ENCODE assay signal across 32 cellular contexts in the genomic region with DNA sequence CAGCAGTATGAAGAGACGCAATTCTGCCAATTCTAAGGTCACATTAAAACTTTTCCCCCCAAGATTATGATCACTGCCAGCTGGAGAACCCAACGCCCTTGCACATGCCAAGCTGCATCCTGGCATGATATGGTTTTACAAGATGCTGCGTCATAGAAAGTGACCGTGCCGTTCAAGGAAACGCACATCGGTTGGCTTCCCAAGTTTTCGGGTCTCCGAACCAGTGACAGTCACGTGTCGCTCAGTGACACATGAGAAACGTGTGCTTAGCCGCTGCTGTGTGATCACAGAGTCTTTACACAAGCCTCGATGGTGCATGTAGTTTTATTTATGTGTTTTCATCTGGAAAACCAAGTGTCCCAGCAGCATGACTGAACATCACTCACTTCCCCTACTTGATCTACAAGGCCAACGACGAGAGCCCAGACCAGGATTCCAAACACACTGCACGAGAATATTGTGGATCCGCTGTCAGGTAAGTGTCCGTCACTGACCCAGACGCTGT. TPM values are rescaled to one million over a fixed set of nuclear protein-coding genes. Genes with fewer than 3 reads are reported as not detected.
"Had no signal": no experiment of that assay in that cellular context is flagged by ENCODE, and none has a peak within 500 bp of the region (broad histone marks: within the 10 kb centered on the region; RNA-seq: fewer than 3 reads in every experiment).

No MANE protein-coding gene starts in this region.

- H3K79me2 ChIP-seq: parathyroid adenoma had no signal

- H3K9ac ChIP-seq: parathyroid adenoma had no signal

- H3K4me3 Mint-ChIP-seq: activated naive CD8-positive, alpha-beta T cell; activated T-cell treated with anti-CD3 and anti-CD28 coated beads, Interleukin-2, amount 50 U/mL, for 4 hours; central memory CD8-positive, alpha-beta T cell; endodermal cell; nephron; stimulated activated memory B cell treated with anti-CD40 and anti-IgM and Interleukin-4, amounts not matched to agents 10 μg/mL and 1 μg/mL and 100 μg/mL, for 72 hours; T-cell; WTC11 had no signal

- H3K27me3 ChIP-seq: adrenal gland, breast epithelium, transverse colon had no signal

- H3K27ac Mint-ChIP-seq: activated naive CD8-positive, alpha-beta T cell; activated T-helper 2 cell treated with anti-CD3 and anti-CD28 coated beads, Interferon-gamma antibody, Interleukin-2, Interleukin-4, amounts not matched to agents 10 μg/mL and 5 μg/mL and 100 μg/mL, durations not matched to agents 14 hours and 24 hours and 36 hours; nephron; stimulated activated memory B cell treated with anti-CD40 and anti-IgM and Interleukin-4, amounts not matched to agents 10 μg/mL and 1 μg/mL and 100 μg/mL, for 72 hours; T-cell; WTC11 had no signal

- ATAC-seq: activated T-cell treated with anti-CD3 and anti-CD28 coated beads, Interleukin-2, amount 50 U/mL, for 4 hours; sciatic nerve; stimulated activated memory B cell treated with anti-CD40 and anti-IgM and Interleukin-4, amounts not matched to agents 10 μg/mL and 1 μg/mL and 100 μg/mL, for 72 hours; T-cell; WTC11 had no signal

- DNase-seq: activated CD4-positive, alpha-beta T cell treated with anti-CD3 and anti-CD28 coated beads, Interleukin-2, amount 50 U/mL, for 48 hours; activated CD8-positive, alpha-beta memory T cell treated with anti-CD3 and anti-CD28 coated beads, Interleukin-2, amount 50 U/mL, for 48 hours; activated naive CD4-positive, alpha-beta T cell; activated T-cell treated with anti-CD3 and anti-CD28 coated beads, Interleukin-2, amount 50 U/mL, for 4 hours; foreskin fibroblast; kidney glomerular epithelial cell; mesenchymal stem cell; small intestine; stimulated activated CD4-positive, alpha-beta T cell treated with anti-CD3 and anti-CD28 coated beads, Interleukin-15, amount 100 ng/mL, for 24 hours; T-cell; transverse colon had no signal

- H3K9me3 Mint-ChIP-seq: activated T-cell treated with anti-CD3 and anti-CD28 coated beads, Interleukin-2, amount 50 U/mL, for 4 hours; activated T-helper 2 cell treated with anti-CD3 and anti-CD28 coated beads, Interferon-gamma antibody, Interleukin-2, Interleukin-4, amounts not matched to agents 10 μg/mL and 5 μg/mL and 100 μg/mL, durations not matched to agents 14 hours and 24 hours and 36 hours; central memory CD8-positive, alpha-beta T cell; endodermal cell; nephron; stimulated activated memory B cell treated with anti-CD40 and anti-IgM and Interleukin-4, amounts not matched to agents 10 μg/mL and 1 μg/mL and 100 μg/mL, for 72 hours; T-cell; WTC11 had no signal

- H3K27me3 Mint-ChIP-seq: activated naive CD8-positive, alpha-beta T cell; central memory CD8-positive, alpha-beta T cell; stimulated activated memory B cell treated with anti-CD40 and anti-IgM and Interleukin-4, amounts not matched to agents 10 μg/mL and 1 μg/mL and 100 μg/mL, for 72 hours; T-cell had no signal

- H3K27ac ChIP-seq: adrenal gland, breast epithelium, coronary artery, epithelial cell of prostate, parathyroid adenoma, transverse colon had no signal

- H3K4me1 ChIP-seq: parathyroid adenoma had no signal

- H3K4me3 ChIP-seq: adrenal gland, breast epithelium, coronary artery, transverse colon had no signal

- H3K9me3 ChIP-seq: adrenal gland, breast epithelium, transverse colon had no signal

- H2AFZ ChIP-seq: parathyroid adenoma had no signal

RNA-seq across cellular contexts. Expression of a gene that starts 7.4 kb away (rescaled TPM):
- total RNA-seq: myocyte, temporal lobe, transverse colon had no signal
- polyA plus RNA-seq: fibroblast of lung had no signal

RNA-seq across cellular contexts. Expression of a gene that starts 27.7 kb away (rescaled TPM):
- total RNA-seq: activated CD8-positive, alpha-beta memory T cell treated with anti-CD3 and anti-CD28 coated beads for 36 hours; activated T-cell treated with anti-CD3 and anti-CD28 coated beads, Interleukin-2, amount 50 U/mL, for 4 hours; activated T-helper 2 cell treated with anti-CD3 and anti-CD28 coated beads, Interferon-gamma antibody, Interleukin-2, Interleukin-4, amounts not matched to agents 10 μg/mL and 5 μg/mL and 100 μg/mL, durations not matched to agents 14 hours and 24 hours and 36 hours; adrenal gland; astrocyte; breast epithelium; endodermal cell; fibroblast of lung; glomerular endothelial cell; lower leg skin; mononuclear cell; myocyte; sciatic nerve; T-cell; temporal lobe; transverse colon had no signal
- polyA plus RNA-seq: adrenal gland, fibroblast of lung had no signal
